In genomic region chr2:19529663-19530062, GRCh38 we compare ENCODE assay signal across 24 cellular contexts.
"Had no signal": no experiment of that assay in that cellular context is flagged by ENCODE, and none has a peak within 500 bp of the region (broad histone marks: within the 10 kb centered on the region; RNA-seq: fewer than 3 reads in every experiment).

No MANE protein-coding gene starts in this region.

- DNase-seq: effector memory CD8-positive, alpha-beta T cell; erythroblast; esophagus squamous epithelium; foreskin melanocyte; glutamatergic neuron; heart right ventricle; hippocampal formation; left cardiac atrium; mammary epithelial cell; mesendoderm; midbrain; naive thymus-derived CD4-positive, alpha-beta T cell; right lobe of liver; small intestine; stimulated activated CD4-positive, alpha-beta T cell treated with anti-CD3 and anti-CD28 coated beads, Interleukin-15, amount 100 ng/mL, for 24 hours; stimulated activated CD4-positive, alpha-beta T cell treated with anti-CD3 and anti-CD28 coated beads, Interleukin-2, amount 100 ng/mL, for 48 hours; stimulated activated naive CD4-positive, alpha-beta T cell; stimulated activated naive CD8-positive, alpha-beta T cell treated with anti-CD3 and anti-CD28 coated beads, Interleukin-15, amount 100 ng/mL, for 72 hours; transverse colon had no signal

- H3K4me3 ChIP-seq: coronary artery, esophagus squamous epithelium, heart right ventricle, neural progenitor cell, right lobe of liver, suprapubic skin, transverse colon, vagina had no signal

- H3K9me3 ChIP-seq: esophagus squamous epithelium, heart right ventricle, right lobe of liver, suprapubic skin, transverse colon, vagina had no signal

- H3K4me1 ChIP-seq: esophagus squamous epithelium, heart right ventricle, neural progenitor cell, parathyroid adenoma, right lobe of liver, suprapubic skin, transverse colon, vagina had no signal

- H3K27ac ChIP-seq: coronary artery, esophagus squamous epithelium, heart right ventricle, neural progenitor cell, parathyroid adenoma, right lobe of liver, suprapubic skin, transverse colon, vagina had no signal

- H3K36me3 ChIP-seq: esophagus squamous epithelium, heart right ventricle, neural progenitor cell, right lobe of liver, suprapubic skin, transverse colon, vagina had no signal

- ATAC-seq: effector memory CD8-positive, alpha-beta T cell; heart right ventricle; left cardiac atrium; naive thymus-derived CD4-positive, alpha-beta T cell; right lobe of liver; stimulated activated naive CD8-positive, alpha-beta T cell treated with anti-CD3 and anti-CD28 coated beads, Interleukin-15, amount 100 ng/mL, for 72 hours had no signal

- H3K27me3 ChIP-seq: neural progenitor cell, right lobe of liver, suprapubic skin, transverse colon, vagina had no signal
